ENCODE assay signal across 10 cellular contexts in the genomic region with DNA sequence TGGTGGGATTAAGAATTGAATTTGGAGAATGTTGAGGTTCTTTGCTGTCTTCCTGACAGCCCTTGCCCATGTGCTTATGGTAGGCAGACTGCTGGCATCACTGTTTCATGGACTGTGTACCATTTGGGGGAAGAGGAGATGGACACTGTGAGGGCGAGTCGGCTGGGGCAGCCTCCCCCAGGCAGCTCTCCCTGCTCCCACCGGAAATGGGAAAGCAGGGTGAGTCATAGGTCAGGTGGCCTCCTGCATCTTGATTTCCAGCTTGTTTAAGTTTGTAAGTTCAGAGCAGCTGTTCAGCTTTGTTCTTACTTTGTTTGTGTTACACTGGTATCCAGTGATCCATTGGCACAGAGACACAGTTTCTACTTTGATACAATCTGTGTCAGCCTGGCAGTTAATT.
A peak's percentile ranks its signal among the peaks of the same experiment; 100 is the strongest.
DNase-seq lines count a peak whose midpoint lies in the region; ATAC-seq and TF ChIP-seq lines count a peak whose summit lies in the region.
"Had no signal": no experiment of that assay in that cellular context is flagged by ENCODE, and none has a peak within 500 bp of the region (broad histone marks: within the 10 kb centered on the region; RNA-seq: fewer than 3 reads in every experiment).

No MANE protein-coding gene starts in this region.

- H3K79me2 ChIP-seq in GM23248 (ENCODE audit: insufficient read depth) (no peaks in the 10 kb centered on the region), fibroblast of lung (ENCODE audit: control insufficient read depth, insufficient read depth, low read length) (no peaks in the 10 kb centered on the region)

- no peak for TF ChIP-seq CTCF in fibroblast of lung (conservative IDR thresholded peaks at IDR 0.05 in 1 of 2, IDR thresholded peaks at IDR 0.05 in 1 of 2; ENCODE audit: low read depth in 1 of 2, low read length in 2 of 2)
- no peak for TF ChIP-seq CTCF in stomach (IDR thresholded peaks at IDR 0.05)

- H2AFZ ChIP-seq in GM23248 (0 out of 2 replicates have a peak overlapping the region, but pooled peaks have one; percentile 32), fibroblast of lung (ENCODE audit: low read length) (no peak overlapping the region)

- H3K9me3 ChIP-seq in GM23248 (ENCODE audit: low read depth) = no peaks in the 10 kb centered on the region
- no peaks in the 10 kb centered on the region for H3K9me3 ChIP-seq in SJCRH30 (replicated peaks)
- no peaks in the 10 kb centered on the region for H3K9me3 ChIP-seq in fibroblast of lung (ENCODE audit: control insufficient read depth, insufficient read depth, low read depth, low read length)
- H3K9me3 ChIP-seq in stomach = no peaks in the 10 kb centered on the region

- TF ChIP-seq POLR2A in stomach (IDR thresholded peaks at IDR 0.05) = no peak

- H4K20me1 ChIP-seq in GM23248 (ENCODE audit: insufficient read depth) (no peaks in the 10 kb centered on the region), fibroblast of lung (ENCODE audit: control insufficient read depth, extremely low read depth, insufficient read depth, low read length) (no peaks in the 10 kb centered on the region)

- H3K4me3 ChIP-seq in GM23248 (no peak overlapping the region), SJCRH30 (no peak overlapping the region), fibroblast of lung (replicated peaks in 1 of 4; ENCODE audit: control extremely low read depth in 1 of 4, insufficient read depth in 1 of 4, low read depth in 3 of 4, low read length in 4 of 4) (no peak overlapping the region), stomach (no peak overlapping the region)
- H3K4me3 ChIP-seq: SK-N-MC had no signal

- WGBS in GM23248 (ENCODE audit: low coverage in 1 of 2, low lambda C conversion rate in 2 of 2, missing lambda C conversion rate in 2 of 2), 2 experiments = 48 to 54% methylated on average over 3 of the region's 3 CpGs
- 41 to 72% (median 57%) methylated on average over 3 of the region's 3 CpGs for WGBS in stomach, 5 donors

- peak; percentile 51 for DNase-seq in GM23248
- DNase-seq in SJCRH30 = peak; percentile 70 to 77
- peak; percentile 92 to 93 for DNase-seq in fibroblast of lung (ENCODE audit: low read depth in 2 of 2)
- peak; percentile 88 for DNase-seq in renal cortical epithelial cell (ENCODE audit: low read depth)
- DNase-seq in stomach = no peak
- DNase-seq in COLO668 (lab: John Stamatoyannopoulos, UW; ENCODE audit: unreplicated experiment) = no peak
- DNase-seq: head of caudate nucleus, NCI-H1092 treated with DMSO at 0.1 percent for 48 hours had no signal

- no peak for ATAC-seq in HG03457 (IDR thresholded peaks at IDR 0.05; ENCODE audit: unreplicated experiment)

- peaks cover 13% of the 10 kb centered on the region for H3F3A ChIP-seq in GM23248 (ENCODE audit: insufficient read depth)

- H3K4me1 ChIP-seq in GM23248 (ENCODE audit: insufficient read depth) (peaks cover 27% of the 10 kb centered on the region), SJCRH30 (peaks cover 12% of the 10 kb centered on the region), fibroblast of lung (ENCODE audit: control insufficient read depth, extremely low read depth, insufficient read depth, low read length) (peaks cover 13% of the 10 kb centered on the region), stomach (no peaks in the 10 kb centered on the region)

- H3K9ac ChIP-seq in GM23248 (no peak overlapping the region), fibroblast of lung (ENCODE audit: insufficient read depth, low read length) (no peak overlapping the region)

- H3K9me2 ChIP-seq in GM23248 (ENCODE audit: insufficient read depth) = no peaks in the 10 kb centered on the region

- intact Hi-C loops in stomach (cut with DNase I; ENCODE audit: low total_unique reads) = no loop called here

- H3K4me2 ChIP-seq in GM23248 (ENCODE audit: unreplicated experiment) = no peak overlapping the region
- H3K4me2 ChIP-seq in fibroblast of lung (ENCODE audit: extremely low read depth, insufficient read depth, low read length) = peak overlapping the region; percentile 40

- H3K27me3 ChIP-seq in GM23248 (replicated peaks; ENCODE audit: insufficient read depth) (no peaks in the 10 kb centered on the region), SJCRH30 (no peaks in the 10 kb centered on the region), fibroblast of lung (ENCODE audit: control insufficient read depth, insufficient read depth, low read length) (no peaks in the 10 kb centered on the region), stomach (no peaks in the 10 kb centered on the region)

- in situ Hi-C loops in GM23248 (cut with MboI) = no loop called here

- H3K36me3 ChIP-seq in GM23248 (ENCODE audit: low read depth) (no peaks in the 10 kb centered on the region), SJCRH30 (no peaks in the 10 kb centered on the region), fibroblast of lung (ENCODE audit: control insufficient read depth, insufficient read depth, low read length) (no peaks in the 10 kb centered on the region), stomach (no peaks in the 10 kb centered on the region)

- no peak for TF ChIP-seq EP300 in stomach (IDR thresholded peaks at IDR 0.05)

- H3K27ac ChIP-seq in GM23248 (no peak overlapping the region), SJCRH30 (no peak overlapping the region; the same call in 1 of the 2 replicates), fibroblast of lung (ENCODE audit: insufficient read depth, low read length) (peak overlapping the region; percentile 66), stomach (no peak overlapping the region)
- H3K27ac ChIP-seq: SK-N-MC had no signal

Comparison
In these comparisons a context has a peak if more than half of its experiments do, and no peak if none do; other contexts are left out.
1. DNase-seq: peak in GM23248 (single experiment), SJCRH30 (2 of 2), fibroblast of lung (2 of 2) and renal cortical epithelial cell (single experiment); none in stomach (single experiment) and COLO668 (single experiment).